12 cellular contexts compared by ENCODE assay signal in the genomic region with DNA sequence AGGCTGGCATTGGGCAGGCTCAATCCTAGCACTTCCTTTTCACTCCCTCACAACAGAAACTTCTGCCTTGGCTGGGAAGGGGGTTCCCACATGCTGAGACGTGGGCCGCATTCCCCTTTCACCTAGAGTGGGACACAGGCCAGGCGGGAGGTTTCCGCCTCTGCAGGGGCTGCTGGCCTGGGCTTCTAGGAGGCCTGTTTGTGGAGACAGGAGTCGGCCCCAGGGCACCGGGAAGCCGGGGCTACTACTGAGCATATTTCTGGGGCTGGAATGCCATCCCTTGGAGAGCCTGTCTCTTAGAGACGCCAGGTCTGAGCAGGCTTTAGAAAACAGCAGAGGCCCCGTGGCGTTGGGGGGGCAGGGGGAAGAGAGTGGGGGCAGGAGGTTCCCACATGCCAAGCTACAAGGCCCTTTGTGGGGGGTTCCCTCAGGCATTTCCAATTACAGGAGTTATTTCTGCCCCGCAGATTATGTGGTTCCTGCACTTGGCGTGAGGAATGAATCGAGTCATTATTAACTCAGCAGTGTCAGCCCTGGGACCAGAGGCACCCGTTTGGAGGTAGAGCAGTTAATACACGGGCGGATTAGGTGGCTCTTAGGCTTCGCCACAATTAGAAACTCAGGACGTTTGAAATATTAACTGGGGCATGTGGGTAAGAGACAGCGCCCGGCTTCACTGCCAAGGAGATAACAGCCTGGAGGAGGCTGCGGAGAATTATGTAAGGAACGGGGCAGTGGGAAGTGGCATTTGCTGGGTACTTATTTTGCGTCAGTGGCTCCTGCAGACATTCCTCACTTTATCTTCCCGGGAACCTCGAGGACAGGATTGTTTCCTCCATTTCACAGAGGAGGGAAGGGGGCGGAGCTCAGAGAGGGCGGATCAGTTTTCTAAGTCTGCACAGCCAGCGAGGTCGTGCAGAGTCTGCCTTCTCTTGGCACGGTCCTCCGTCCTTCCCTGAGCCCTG.
DNase-seq lines count a peak whose midpoint lies in the region; ATAC-seq and TF ChIP-seq lines count a peak whose summit lies in the region.
"Had no signal": no experiment of that assay in that cellular context is flagged by ENCODE, and none has a peak within 500 bp of the region (broad histone marks: within the 10 kb centered on the region; RNA-seq: fewer than 3 reads in every experiment).

No MANE protein-coding gene starts in this region.

- no peaks in the 10 kb centered on the region for H3K27me3 ChIP-seq in esophagus (ENCODE audit: control insufficient read depth in 1 of 2, insufficient read depth in 2 of 2, low read length in 2 of 2)
- no peaks in the 10 kb centered on the region for H3K27me3 ChIP-seq in lower lobe of right lung (ENCODE audit: low read depth)
- H3K27me3 ChIP-seq in subcutaneous abdominal adipose tissue (ENCODE audit: control insufficient read depth in 5 of 5, insufficient read depth in 4 of 5, low read length in 5 of 5): no peaks in the 10 kb centered on the region
- no peaks in the 10 kb centered on the region for H3K27me3 ChIP-seq in osteoblast (ENCODE audit: insufficient read depth, low read length)

- H3K9me3 ChIP-seq in SK-N-MC (ENCODE audit: low read depth, low read length) (no peaks in the 10 kb centered on the region), esophagus (ENCODE audit: control insufficient read depth in 2 of 2, insufficient read depth in 1 of 2, low read depth in 1 of 2, low read length in 1 of 2) (no peaks in the 10 kb centered on the region), lower lobe of right lung (no peaks in the 10 kb centered on the region), subcutaneous abdominal adipose tissue (ENCODE audit: control insufficient read depth in 5 of 5, low read length in 5 of 5) (no peaks in the 10 kb centered on the region), osteoblast (ENCODE audit: low read depth, low read length) (no peaks in the 10 kb centered on the region)

- peak overlapping the region; percentile 69 for H3K4me3 ChIP-seq in SK-N-MC
- peak overlapping the region in 1 of 2 donors; percentile 21 for H3K4me3 ChIP-seq in esophagus (ENCODE audit: low read depth in 1 of 2, low read length in 2 of 2)
- peak overlapping the region; percentile 33 for H3K4me3 ChIP-seq in lower lobe of right lung
- peak overlapping the region; percentile 30 to 60 (median 42) for H3K4me3 ChIP-seq in subcutaneous abdominal adipose tissue (ENCODE audit: low read depth in 1 of 5, low read length in 5 of 5)
- H3K4me3 ChIP-seq in osteoblast (ENCODE audit: insufficient read depth, low read length): no peak overlapping the region

- TF ChIP-seq CTCF in lower lobe of right lung (IDR thresholded peaks at IDR 0.05): no peak
- no peak for TF ChIP-seq CTCF in osteoblast (IDR thresholded peaks at IDR 0.05; ENCODE audit: extremely low read depth, low read depth, low read length)

- intact Hi-C loops in lower lobe of right lung (cut with DNase I): no loop called here

- WGBS in esophagus, 2 donors: 41% methylated on average over 31 of the region's 31 CpGs

- ATAC-seq in lower lobe of right lung (peak; percentile 55 to 76), GM18502 (IDR thresholded peaks at IDR 0.05; ENCODE audit: poor library complexity, unreplicated experiment) (no peak), HG02642 (IDR thresholded peaks at IDR 0.05; ENCODE audit: poor library complexity, unreplicated experiment) (no peak)
- ATAC-seq: activated CD4-positive, CD25-positive, alpha-beta regulatory T cell treated with anti-CD3 and anti-CD28 coated beads, Interleukin-2, amount 50 U/mL, for 24 hours had no signal

- no peaks in the 10 kb centered on the region for H4K20me1 ChIP-seq in osteoblast (ENCODE audit: insufficient read depth, low read length)

- H3K9ac ChIP-seq in SK-N-MC (ENCODE audit: insufficient read length): no peak overlapping the region
- peak overlapping the region in 2 of 5 donors; percentile 1 to 21 for H3K9ac ChIP-seq in subcutaneous abdominal adipose tissue (ENCODE audit: low read length in 5 of 5)

- no peak for DNase-seq in SK-N-MC (ENCODE audit: low read depth, low spot score)
- no peak for DNase-seq in lower lobe of right lung
- DNase-seq in stimulated activated CD4-positive, alpha-beta T cell treated with anti-CD3 and anti-CD28 coated beads, Interleukin-4, amount 100 ng/mL, for 24 hours: no peak
- DNase-seq in osteoblast (ENCODE audit: insufficient read length, low spot score, missing footprints): no peak
- DNase-seq: activated naive CD8-positive, alpha-beta T cell treated with anti-CD3 and anti-CD28 coated beads for 36 hours; DND-41; OCI-M1 had no signal

- no peaks in the 10 kb centered on the region for H3K36me3 ChIP-seq in SK-N-MC (ENCODE audit: insufficient read depth, low read length)
- no peaks in the 10 kb centered on the region for H3K36me3 ChIP-seq in esophagus (ENCODE audit: control insufficient read depth in 2 of 2, insufficient read depth in 2 of 2, low read length in 1 of 2)
- H3K36me3 ChIP-seq in lower lobe of right lung: no peaks in the 10 kb centered on the region
- H3K36me3 ChIP-seq in subcutaneous abdominal adipose tissue (ENCODE audit: control insufficient read depth in 5 of 5, insufficient read depth in 5 of 5, low read length in 5 of 5): no peaks in the 10 kb centered on the region
- H3K36me3 ChIP-seq in osteoblast (ENCODE audit: insufficient read depth, low read length): no peaks in the 10 kb centered on the region

- peak overlapping the region; percentile 57 for H3K27ac ChIP-seq in SK-N-MC
- H3K27ac ChIP-seq in esophagus (ENCODE audit: low read depth in 2 of 2, low read length in 1 of 2): peak overlapping the region; percentile 16 to 27
- no peak overlapping the region for H3K27ac ChIP-seq in lower lobe of right lung
- H3K27ac ChIP-seq in subcutaneous abdominal adipose tissue (ENCODE audit: low read depth, low read length): no peak overlapping the region
- H3K27ac ChIP-seq in osteoblast (ENCODE audit: low read depth, low read length): no peak overlapping the region

- no peaks in the 10 kb centered on the region for H3K79me2 ChIP-seq in osteoblast (ENCODE audit: insufficient read depth, low read length)

- H3K4me1 ChIP-seq in esophagus (ENCODE audit: control insufficient read depth in 2 of 2, insufficient read depth in 2 of 2, low read length in 1 of 2) (peaks cover 0 to 8% of the 10 kb centered on the region in 2 donors), lower lobe of right lung (peaks cover 15% of the 10 kb centered on the region), subcutaneous abdominal adipose tissue (ENCODE audit: control insufficient read depth in 5 of 5, insufficient read depth in 5 of 5, low read length in 5 of 5) (peaks cover 0 to 38% (median 34%) of the 10 kb centered on the region in 5 donors), osteoblast (ENCODE audit: insufficient read depth, low read length) (no peaks in the 10 kb centered on the region)

- H2AFZ ChIP-seq in osteoblast (ENCODE audit: low read length): no peak overlapping the region

- H3K4me2 ChIP-seq in osteoblast (ENCODE audit: insufficient read depth, low read length): no peak overlapping the region

Comparison
In these comparisons a context has a peak if more than half of its experiments do, and no peak if none do; other contexts are left out.
1. H3K27ac ChIP-seq: peak in SK-N-MC (single experiment) and esophagus (2 of 2); none in lower lobe of right lung (single experiment), subcutaneous abdominal adipose tissue (single experiment) and osteoblast (single experiment).
2. ATAC-seq: peak in lower lobe of right lung (2 of 2); none in GM18502 (single experiment) and HG02642 (single experiment).